ENCODE assay signal across 8 cellular contexts in the genomic region with DNA sequence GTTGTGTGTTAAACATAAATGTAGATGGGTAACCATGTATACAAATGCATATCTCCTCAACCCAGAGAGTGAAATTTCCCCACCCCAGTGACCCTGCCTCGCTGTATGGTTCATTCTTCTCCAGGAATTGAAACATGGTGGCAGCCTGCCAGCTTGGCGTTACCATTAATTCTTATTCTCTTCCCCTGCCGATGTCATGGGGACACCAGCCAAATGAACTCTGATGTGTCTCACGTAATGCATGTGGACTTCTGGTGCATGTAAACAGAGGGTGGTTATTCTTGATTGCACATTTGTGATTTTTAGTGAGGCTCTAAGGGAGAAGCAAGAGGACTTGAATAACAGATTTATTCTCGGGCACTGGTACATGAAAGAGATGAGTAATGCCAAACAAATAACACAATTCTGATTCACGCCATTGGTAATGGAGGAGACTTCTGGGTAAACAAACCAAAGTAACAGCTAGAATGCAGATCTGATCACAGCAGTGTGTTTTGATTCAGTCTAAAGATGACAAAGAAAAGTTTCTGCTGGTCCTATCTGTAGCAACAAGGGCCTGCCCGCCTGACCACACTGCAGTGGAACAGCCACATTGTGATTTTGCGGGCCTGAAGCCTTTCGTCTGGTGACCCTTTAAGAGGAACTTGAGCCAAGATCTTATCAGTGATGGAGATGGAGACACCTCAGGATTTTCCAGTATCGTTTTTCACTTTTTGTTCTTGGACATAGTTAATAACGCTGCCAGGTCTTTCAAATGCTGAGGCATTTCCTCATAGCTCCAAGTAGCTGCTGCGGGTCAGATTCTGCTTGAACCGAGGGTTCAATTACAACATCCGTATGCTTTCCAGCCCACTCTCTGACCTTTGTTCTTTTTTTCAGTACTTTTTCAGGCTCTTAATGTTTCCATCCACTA.
DNase-seq lines count a peak whose midpoint lies in the region; ATAC-seq and TF ChIP-seq lines count a peak whose summit lies in the region.

No MANE protein-coding gene starts in this region.

- no peak overlapping the region for H3K4me3 ChIP-seq in choroid plexus epithelial cell (ENCODE audit: low read depth, low read length)

- DNase-seq in activated CD8-positive, alpha-beta memory T cell treated with anti-CD3 and anti-CD28 coated beads, Interleukin-2, amount 50 U/mL, for 48 hours, result peak; percentile 15
- DNase-seq in activated CD8-positive, alpha-beta memory T cell treated with anti-CD3 and anti-CD28 coated beads, Interleukin-2, amount 50 U/mL, for 4 hours, result no peak
- DNase-seq in choroid plexus epithelial cell (ENCODE audit: low read depth) (peak; percentile 98), mesenteric fat pad (ENCODE audit: low spot score) (peak; percentile 89), epidermal melanocyte (ENCODE audit: insufficient read length, low spot score) (no peak), NCI-H187 treated with DMSO at 0.1 percent for 48 hours (lab: John Stamatoyannopoulos, UW) (no peak)

- ATAC-seq in GM18861 (IDR thresholded peaks at IDR 0.05; ENCODE audit: unreplicated experiment) (no peak), HG03565 (IDR thresholded peaks at IDR 0.05; ENCODE audit: unreplicated experiment) (no peak)

- TF ChIP-seq CTCF in choroid plexus epithelial cell (conservative IDR thresholded peaks at IDR 0.05; ENCODE audit: low read depth, low read length), result no peak

Comparison
In these comparisons a context has a peak if more than half of its experiments do, and no peak if none do; other contexts are left out.
1. DNase-seq: peak in activated CD8-positive, alpha-beta memory T cell treated with anti-CD3 and anti-CD28 coated beads, Interleukin-2, amount 50 U/mL, for 48 hours (single experiment), choroid plexus epithelial cell (single experiment) and mesenteric fat pad (single experiment); none in activated CD8-positive, alpha-beta memory T cell treated with anti-CD3 and anti-CD28 coated beads, Interleukin-2, amount 50 U/mL, for 4 hours (single experiment), epidermal melanocyte (single experiment) and NCI-H187 treated with DMSO at 0.1 percent for 48 hours (single experiment).